Comparison of ENCODE assay signal across 14 cellular contexts in the genomic region with DNA sequence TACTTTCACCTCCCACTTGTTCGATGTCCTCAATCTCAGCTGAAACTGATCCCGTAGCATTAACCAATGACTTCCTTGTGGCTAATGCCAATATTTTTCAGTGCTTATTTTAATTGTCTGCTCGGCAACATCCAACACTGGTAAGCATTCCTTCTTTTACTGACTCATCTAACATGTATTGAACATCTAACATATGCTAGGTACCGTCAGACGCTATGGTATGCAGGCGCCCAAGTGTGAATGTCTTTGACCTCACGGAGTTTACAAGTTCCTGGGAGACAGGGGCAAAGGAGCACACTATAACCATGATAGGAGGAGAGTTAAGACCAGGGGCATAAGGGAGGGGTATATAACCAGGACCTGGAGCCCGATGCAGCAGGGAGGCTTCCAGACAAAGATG. TPM values are rescaled to one million over a fixed set of nuclear protein-coding genes. Genes with fewer than 3 reads are reported as not detected.
A peak's percentile ranks its signal among the peaks of the same experiment; 100 is the strongest.
DNase-seq lines count a peak whose midpoint lies in the region; ATAC-seq and TF ChIP-seq lines count a peak whose summit lies in the region.
"Had no signal": no experiment of that assay in that cellular context is flagged by ENCODE, and none has a peak within 500 bp of the region (broad histone marks: within the 10 kb centered on the region; RNA-seq: fewer than 3 reads in every experiment).

No MANE protein-coding gene starts in this region.

- H3K4me1 Mint-ChIP-seq in WTC11: peaks cover 22% of the 10 kb centered on the region
- peaks cover 26% of the 10 kb centered on the region for H3K4me1 Mint-ChIP-seq in type B pancreatic cell (ENCODE audit: unreplicated experiment)

- H3K4me3 ChIP-seq in right atrium auricular region: no peak overlapping the region

- TF ChIP-seq CTCF in right atrium auricular region (IDR thresholded peaks at IDR 0.05): no peak
- no peak for TF ChIP-seq CTCF in WTC11 (IDR thresholded peaks at IDR 0.05)
- no peak for TF ChIP-seq CTCF in type B pancreatic cell (conservative IDR thresholded peaks at IDR 0.05)

- ATAC-seq in Right ventricle myocardium inferior: no peak
- ATAC-seq in WTC11: no peak

- no peak overlapping the region; the same call in 1 of the 2 replicates for H3K27ac Mint-ChIP-seq in WTC11
- H3K27ac Mint-ChIP-seq in type B pancreatic cell: no peak overlapping the region

- H3K9me3 ChIP-seq in right atrium auricular region: no peaks in the 10 kb centered on the region
- H3K9me3 ChIP-seq: tibial nerve had no signal

- DNase-seq in Right ventricle myocardium inferior (ENCODE audit: missing footprints): peak; percentile 16
- DNase-seq in right atrium auricular region (ENCODE audit: low spot score): no peak
- DNase-seq in WTC11 (ENCODE audit: low spot score): no peak
- peak; percentile 22 for DNase-seq in iris pigment epithelial cell (ENCODE audit: low read depth)
- no peak for DNase-seq in type B pancreatic cell (ENCODE audit: extremely low spot score, unreplicated experiment)
- DNase-seq in GM03348 (ENCODE audit: low spot score): no peak
- DNase-seq in DMS 273 (lab: John Stamatoyannopoulos, UW; ENCODE audit: unreplicated experiment): no peak
- DNase-seq in AG08396 (ENCODE audit: low spot score): no peak
- DNase-seq: NCI-H2171, OCI-M1 had no signal

- no peaks in the 10 kb centered on the region for H3K9me3 Mint-ChIP-seq in WTC11
- no peaks in the 10 kb centered on the region for H3K9me3 Mint-ChIP-seq in type B pancreatic cell

- no peak overlapping the region for H3K27ac ChIP-seq in right atrium auricular region
- H3K27ac ChIP-seq: C4-2B, dorsolateral prefrontal cortex, tibial nerve had no signal

- POLR2A ChIA-PET in WTC11 (lab: Charles Lee): no interaction called here

- peaks cover 10% of the 10 kb centered on the region for H3K36me3 Mint-ChIP-seq in WTC11
- H3K36me3 Mint-ChIP-seq in type B pancreatic cell: peaks cover 4% of the 10 kb centered on the region

- H3K4me3 Mint-ChIP-seq in WTC11: peak overlapping the region; percentile 96
- H3K4me3 Mint-ChIP-seq in type B pancreatic cell: peak overlapping the region; percentile 97

- no peaks in the 10 kb centered on the region for H3K27me3 ChIP-seq in right atrium auricular region
- H3K27me3 ChIP-seq: dorsolateral prefrontal cortex, tibial nerve had no signal

- CTCF ChIA-PET in WTC11 (lab: Charles Lee): interaction anchor here (2.9 kb wide), 1 partner anchor 30 kb away, joined by 20 read pairs; no protein-coding TSS in a partner anchor

- peaks cover 30% of the 10 kb centered on the region for H3K36me3 ChIP-seq in right atrium auricular region

- intact Hi-C loops in Right ventricle myocardium inferior (cut with DNase I): no loop called here

- H3K27me3 Mint-ChIP-seq in WTC11 (ENCODE audit: low read depth): peaks cover 4% of the 10 kb centered on the region; the same call in 1 of the 2 replicates
- H3K27me3 Mint-ChIP-seq in type B pancreatic cell: peaks cover 5% of the 10 kb centered on the region

- H3K4me1 ChIP-seq in right atrium auricular region: peaks cover 0 to 34% of the 10 kb centered on the region in 2 donors

TF ChIP-seq in WTC11, 78 proteins besides CTCF, POLR2A, EP300 and RAD21 (continues in another document):
- TF ChIP-seq, protein P1, sequence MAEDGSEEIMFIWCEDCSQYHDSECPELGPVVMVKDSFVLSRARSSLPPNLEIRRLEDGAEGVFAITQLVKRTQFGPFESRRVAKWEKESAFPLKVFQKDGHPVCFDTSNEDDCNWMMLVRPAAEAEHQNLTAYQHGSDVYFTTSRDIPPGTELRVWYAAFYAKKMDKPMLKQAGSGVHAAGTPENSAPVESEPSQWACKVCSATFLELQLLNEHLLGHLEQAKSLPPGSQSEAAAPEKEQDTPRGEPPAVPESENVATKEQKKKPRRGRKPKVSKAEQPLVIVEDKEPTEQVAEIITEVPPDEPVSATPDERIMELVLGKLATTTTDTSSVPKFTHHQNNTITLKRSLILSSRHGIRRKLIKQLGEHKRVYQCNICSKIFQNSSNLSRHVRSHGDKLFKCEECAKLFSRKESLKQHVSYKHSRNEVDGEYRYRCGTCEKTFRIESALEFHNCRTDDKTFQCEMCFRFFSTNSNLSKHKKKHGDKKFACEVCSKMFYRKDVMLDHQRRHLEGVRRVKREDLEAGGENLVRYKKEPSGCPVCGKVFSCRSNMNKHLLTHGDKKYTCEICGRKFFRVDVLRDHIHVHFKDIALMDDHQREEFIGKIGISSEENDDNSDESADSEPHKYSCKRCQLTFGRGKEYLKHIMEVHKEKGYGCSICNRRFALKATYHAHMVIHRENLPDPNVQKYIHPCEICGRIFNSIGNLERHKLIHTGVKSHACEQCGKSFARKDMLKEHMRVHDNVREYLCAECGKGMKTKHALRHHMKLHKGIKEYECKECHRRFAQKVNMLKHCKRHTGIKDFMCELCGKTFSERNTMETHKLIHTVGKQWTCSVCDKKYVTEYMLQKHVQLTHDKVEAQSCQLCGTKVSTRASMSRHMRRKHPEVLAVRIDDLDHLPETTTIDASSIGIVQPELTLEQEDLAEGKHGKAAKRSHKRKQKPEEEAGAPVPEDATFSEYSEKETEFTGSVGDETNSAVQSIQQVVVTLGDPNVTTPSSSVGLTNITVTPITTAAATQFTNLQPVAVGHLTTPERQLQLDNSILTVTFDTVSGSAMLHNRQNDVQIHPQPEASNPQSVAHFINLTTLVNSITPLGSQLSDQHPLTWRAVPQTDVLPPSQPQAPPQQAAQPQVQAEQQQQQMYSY (CRISPR knock-in tag; IDR thresholded peaks at IDR 0.05): no peak
- TF ChIP-seq MXD4 (CRISPR knock-in tag; IDR thresholded peaks at IDR 0.05; ENCODE audit: borderline replicate concordance): no peak
- TF ChIP-seq PRRX2 (CRISPR knock-in tag; IDR thresholded peaks at IDR 0.05): no peak
- TF ChIP-seq MYBL2 (CRISPR knock-in tag; IDR thresholded peaks at IDR 0.05): no peak
- no peak for TF ChIP-seq ZNF121 (CRISPR knock-in tag; IDR thresholded peaks at IDR 0.05)
- TF ChIP-seq, protein P2, sequence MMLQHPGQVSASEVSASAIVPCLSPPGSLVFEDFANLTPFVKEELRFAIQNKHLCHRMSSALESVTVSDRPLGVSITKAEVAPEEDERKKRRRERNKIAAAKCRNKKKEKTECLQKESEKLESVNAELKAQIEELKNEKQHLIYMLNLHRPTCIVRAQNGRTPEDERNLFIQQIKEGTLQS (CRISPR knock-in tag; conservative IDR thresholded peaks at IDR 0.05): no peak
- TF ChIP-seq, protein P3, sequence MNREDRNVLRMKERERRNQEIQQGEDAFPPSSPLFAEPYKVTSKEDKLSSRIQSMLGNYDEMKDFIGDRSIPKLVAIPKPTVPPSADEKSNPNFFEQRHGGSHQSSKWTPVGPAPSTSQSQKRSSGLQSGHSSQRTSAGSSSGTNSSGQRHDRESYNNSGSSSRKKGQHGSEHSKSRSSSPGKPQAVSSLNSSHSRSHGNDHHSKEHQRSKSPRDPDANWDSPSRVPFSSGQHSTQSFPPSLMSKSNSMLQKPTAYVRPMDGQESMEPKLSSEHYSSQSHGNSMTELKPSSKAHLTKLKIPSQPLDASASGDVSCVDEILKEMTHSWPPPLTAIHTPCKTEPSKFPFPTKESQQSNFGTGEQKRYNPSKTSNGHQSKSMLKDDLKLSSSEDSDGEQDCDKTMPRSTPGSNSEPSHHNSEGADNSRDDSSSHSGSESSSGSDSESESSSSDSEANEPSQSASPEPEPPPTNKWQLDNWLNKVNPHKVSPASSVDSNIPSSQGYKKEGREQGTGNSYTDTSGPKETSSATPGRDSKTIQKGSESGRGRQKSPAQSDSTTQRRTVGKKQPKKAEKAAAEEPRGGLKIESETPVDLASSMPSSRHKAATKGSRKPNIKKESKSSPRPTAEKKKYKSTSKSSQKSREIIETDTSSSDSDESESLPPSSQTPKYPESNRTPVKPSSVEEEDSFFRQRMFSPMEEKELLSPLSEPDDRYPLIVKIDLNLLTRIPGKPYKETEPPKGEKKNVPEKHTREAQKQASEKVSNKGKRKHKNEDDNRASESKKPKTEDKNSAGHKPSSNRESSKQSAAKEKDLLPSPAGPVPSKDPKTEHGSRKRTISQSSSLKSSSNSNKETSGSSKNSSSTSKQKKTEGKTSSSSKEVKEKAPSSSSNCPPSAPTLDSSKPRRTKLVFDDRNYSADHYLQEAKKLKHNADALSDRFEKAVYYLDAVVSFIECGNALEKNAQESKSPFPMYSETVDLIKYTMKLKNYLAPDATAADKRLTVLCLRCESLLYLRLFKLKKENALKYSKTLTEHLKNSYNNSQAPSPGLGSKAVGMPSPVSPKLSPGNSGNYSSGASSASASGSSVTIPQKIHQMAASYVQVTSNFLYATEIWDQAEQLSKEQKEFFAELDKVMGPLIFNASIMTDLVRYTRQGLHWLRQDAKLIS (CRISPR knock-in tag; IDR thresholded peaks at IDR 0.05; ENCODE audit: borderline replicate concordance): no peak
- TF ChIP-seq RELA (CRISPR knock-in tag; IDR thresholded peaks at IDR 0.05; ENCODE audit: borderline replicate concordance): no peak
- no peak for TF ChIP-seq CREB1 (CRISPR knock-in tag; IDR thresholded peaks at IDR 0.05)
- no peak for TF ChIP-seq HMGA2 (CRISPR knock-in tag; IDR thresholded peaks at IDR 0.05)
- no peak for TF ChIP-seq USF2 (CRISPR knock-in tag; IDR thresholded peaks at IDR 0.05)

RNA-seq across cellular contexts. Expression of gene BRMS1, which starts 1.7 kb away (rescaled TPM):
- 14.6 TPM for total RNA-seq in Right ventricle myocardium inferior
- total RNA-seq in right atrium auricular region: 10 to 100 TPM; 19.2 to 33.3 TPM
- total RNA-seq in WTC11 (2021): 37.0 to 44.5 TPM (median 40.8 TPM) in 3 replicates
- 35.1 and 42.4 TPM in 2 replicates for total RNA-seq in type B pancreatic cell (ENCODE audit: low replicate concordance)

RNA-seq across cellular contexts. Expression of gene B4GAT1, which starts 4.3 kb away (rescaled TPM):
- total RNA-seq in Right ventricle myocardium inferior (49.0 TPM), right atrium auricular region (10 to 100 TPM; 61.1 to 64.3 TPM), WTC11 (2021) (34.1 to 37.0 TPM (median 36.3 TPM) in 3 replicates), type B pancreatic cell (ENCODE audit: low replicate concordance) (16.0 and 31.9 TPM in 2 replicates)

RNA-seq across cellular contexts. Expression of gene RIN1, which starts 6.9 kb away (rescaled TPM):
- total RNA-seq in Right ventricle myocardium inferior (1.6 TPM), right atrium auricular region (1 to 10 TPM; 1.0 to 5.9 TPM), WTC11 (2021) (4.7 to 5.5 TPM (median 5.0 TPM) in 3 replicates), type B pancreatic cell (ENCODE audit: low replicate concordance) (2.8 and 9.5 TPM in 2 replicates)

RNA-seq across cellular contexts. Expression of gene CD248, which starts 26.3 kb away (rescaled TPM):
- 26.7 TPM for total RNA-seq in Right ventricle myocardium inferior
- 10 to 100 TPM in 1 of 2 donors, 1 to 10 TPM in 1; 7.6 to 10.7 TPM for total RNA-seq in right atrium auricular region
- 2.6 to 2.8 TPM (median 2.7 TPM) in 3 replicates for total RNA-seq in WTC11 (2021)
- total RNA-seq in type B pancreatic cell (ENCODE audit: low replicate concordance): 0.76 and 31.9 TPM in 2 replicates
- total RNA-seq: renal cortical epithelial cell had no signal

RNA-seq across cellular contexts. Expression of gene SLC29A2, which starts 28.4 kb away (rescaled TPM):
- total RNA-seq in Right ventricle myocardium inferior (16.8 TPM), right atrium auricular region (10 to 100 TPM; 16.9 to 19.9 TPM), WTC11 (2021) (30.2 to 36.6 TPM (median 35.3 TPM) in 3 replicates), type B pancreatic cell (ENCODE audit: low replicate concordance) (22.2 and 31.7 TPM in 2 replicates)

Comparison
In these comparisons a context has a peak if more than half of its experiments do, and no peak if none do; other contexts are left out.
1. DNase-seq: peak in Right ventricle myocardium inferior (single experiment) and iris pigment epithelial cell (single experiment); none in right atrium auricular region (single experiment), WTC11 (single experiment), type B pancreatic cell (single experiment), GM03348 (single experiment), DMS 273 (single experiment) and AG08396 (single experiment).